In genomic region chr19:1411255-1412191, GRCh38 we compare ENCODE assay signal across 9 cellular contexts. TPM values are rescaled to one million over a fixed set of nuclear protein-coding genes. Genes with fewer than 3 reads are reported as not detected.
DNase-seq lines count a peak whose midpoint lies in the region; ATAC-seq and TF ChIP-seq lines count a peak whose summit lies in the region.
"Had no signal": no experiment of that assay in that cellular context is flagged by ENCODE, and none has a peak within 500 bp of the region (broad histone marks: within the 10 kb centered on the region; RNA-seq: fewer than 3 reads in every experiment).

No MANE protein-coding gene starts in this region.

- H3K79me2 ChIP-seq in PC-9 (ENCODE audit: low read depth): peaks cover 77% of the 10 kb centered on the region

- no peaks in the 10 kb centered on the region for H3K9me2 ChIP-seq in PC-9 (ENCODE audit: insufficient read depth)

- H3K27ac ChIP-seq in cardiac muscle cell: peak overlapping the region; percentile 50
- peak overlapping the region; percentile 89 to 98 (median 94) for H3K27ac ChIP-seq in gastrocnemius medialis
- H3K27ac ChIP-seq in PC-9: no peak overlapping the region

- H3K36me3 Mint-ChIP-seq in activated naive CD4-positive, alpha-beta T cell treated with anti-CD3 and anti-CD28 coated beads, Interleukin-2, amount 10 ng/mL, durations not matched to agents 7 days and 5 days: peaks cover 27% of the 10 kb centered on the region

- no peaks in the 10 kb centered on the region for H3K27me3 ChIP-seq in cardiac muscle cell
- H3K27me3 ChIP-seq in gastrocnemius medialis: no peaks in the 10 kb centered on the region
- no peaks in the 10 kb centered on the region for H3K27me3 ChIP-seq in PC-9 (ENCODE audit: insufficient read depth, low read depth)

- POLR2A ChIA-PET in PC-9 (lab: Charles Lee; ENCODE audit: unreplicated experiment): no interaction called here

- TF ChIP-seq CTCF in cardiac muscle cell (IDR thresholded peaks at IDR 0.05; ENCODE audit: low read depth, low read length): no peak
- no peak for TF ChIP-seq CTCF in gastrocnemius medialis (IDR thresholded peaks at IDR 0.05 in 4 of 5, conservative IDR thresholded peaks at IDR 0.05 in 1 of 5)
- TF ChIP-seq CTCF in PC-9 (conservative IDR thresholded peaks at IDR 0.05): no peak

- no peak overlapping the region for H3K4me2 ChIP-seq in PC-9

- H3K27me3 Mint-ChIP-seq in activated naive CD4-positive, alpha-beta T cell treated with anti-CD3 and anti-CD28 coated beads, Interleukin-2, amount 10 ng/mL, durations not matched to agents 7 days and 5 days: no peaks in the 10 kb centered on the region

- peaks cover 34% of the 10 kb centered on the region for H3F3A ChIP-seq in PC-9 (ENCODE audit: insufficient read depth, low read depth)

- H3K4me1 ChIP-seq in cardiac muscle cell (ENCODE audit: low read depth): peaks cover 29% of the 10 kb centered on the region
- peaks cover 73 to 76% of the 10 kb centered on the region in 2 donors for H3K4me1 ChIP-seq in gastrocnemius medialis
- H3K4me1 ChIP-seq in PC-9 (replicated peaks; ENCODE audit: insufficient read depth): peaks cover 48% of the 10 kb centered on the region

- TF ChIP-seq POLR2A in gastrocnemius medialis (IDR thresholded peaks at IDR 0.05): peak; percentile 52 to 56

- H4K20me1 ChIP-seq in PC-9 (ENCODE audit: insufficient read depth): peaks cover 62% of the 10 kb centered on the region

- no TSS peak for BruUV-seq in PC-9 (replicated peaks; lab: Mats Ljungman, UMichigan)

- no peak overlapping the region for H3K4me3 ChIP-seq in cardiac muscle cell
- H3K4me3 ChIP-seq in gastrocnemius medialis: peak overlapping the region in 1 of 4 donors; percentile 1
- no peak overlapping the region for H3K4me3 ChIP-seq in PC-9

- H3K9me3 Mint-ChIP-seq in activated naive CD4-positive, alpha-beta T cell treated with anti-CD3 and anti-CD28 coated beads, Interleukin-2, amount 10 ng/mL, durations not matched to agents 7 days and 5 days: no peaks in the 10 kb centered on the region

- DNase-seq in GM04504 (ENCODE audit: low read depth) (peak; percentile 24), cardiac muscle cell (ENCODE audit: low read depth in 1 of 2, low spot score in 1 of 2) (peak in 1 of 2 donors; percentile 31), gastrocnemius medialis (peak; percentile 77 to 80), DMS79 treated with DMSO at 0.1 percent for 48 hours (lab: John Stamatoyannopoulos, UW) (no peak), PC-9 (no peak)
- DNase-seq in activated naive CD4-positive, alpha-beta T cell treated with anti-CD3 and anti-CD28 coated beads, Interleukin-2, amount 10 ng/mL, durations not matched to agents 7 days and 5 days: peak; percentile 43
- DNase-seq: activated CD8-positive, alpha-beta memory T cell treated with anti-CD3 and anti-CD28 coated beads, Interleukin-2, amount 50 U/mL, for 4 hours had no signal

- H3K4me1 Mint-ChIP-seq in activated naive CD4-positive, alpha-beta T cell treated with anti-CD3 and anti-CD28 coated beads, Interleukin-2, amount 10 ng/mL, durations not matched to agents 7 days and 5 days: peaks cover 63% of the 10 kb centered on the region

- H3K27ac Mint-ChIP-seq in activated naive CD4-positive, alpha-beta T cell treated with anti-CD3 and anti-CD28 coated beads, Interleukin-2, amount 10 ng/mL, durations not matched to agents 7 days and 5 days: peak overlapping the region; percentile 83

- H3K4me3 Mint-ChIP-seq in activated naive CD4-positive, alpha-beta T cell treated with anti-CD3 and anti-CD28 coated beads, Interleukin-2, amount 10 ng/mL, durations not matched to agents 7 days and 5 days: no peak overlapping the region

- in situ Hi-C loops in gastrocnemius medialis (cut with MboI; ENCODE audit: low sequenced_read_pairs in 4 of 4): no loop called here

- ATAC-seq in gastrocnemius medialis (peak; percentile 28 to 44), GM21390 (IDR thresholded peaks at IDR 0.05; ENCODE audit: unreplicated experiment) (no peak), HG03571 (IDR thresholded peaks at IDR 0.05; ENCODE audit: unreplicated experiment) (no peak)

- H3K9me3 ChIP-seq in cardiac muscle cell (ENCODE audit: low read depth) (no peaks in the 10 kb centered on the region), gastrocnemius medialis (no peaks in the 10 kb centered on the region), PC-9 (ENCODE audit: insufficient read depth, low read depth) (no peaks in the 10 kb centered on the region)

- H3K36me3 ChIP-seq in cardiac muscle cell: no peaks in the 10 kb centered on the region
- H3K36me3 ChIP-seq in gastrocnemius medialis: no peaks in the 10 kb centered on the region
- H3K36me3 ChIP-seq in PC-9 (ENCODE audit: low read depth): no peaks in the 10 kb centered on the region

- CTCF ChIA-PET in activated naive CD4-positive, alpha-beta T cell treated with anti-CD3 and anti-CD28 coated beads, Interleukin-2, amount 10 ng/mL, durations not matched to agents 7 days and 5 days (lab: Charles Lee): no interaction called here
- CTCF ChIA-PET in PC-9 (lab: Charles Lee): no interaction called here

- H2AFZ ChIP-seq in PC-9: no peak overlapping the region

- intact Hi-C loops in gastrocnemius medialis (cut with DNase I; ENCODE audit: low total_unique reads) (loop anchor here (10.0 kb wide), 1 partner anchor 653 kb away; no protein-coding TSS in a partner anchor), PC-9 (cut with micrococcal nuclease; ENCODE audit: unreplicated experiment) (no loop called here)

RNA-seq across cellular contexts. Expression of gene DAZAP1, which starts 4.1 kb away (rescaled TPM):
- total RNA-seq in cardiac muscle cell: 103 and 112 TPM in 2 replicates
- polyA plus RNA-seq in cardiac muscle cell: 41.8 and 43.0 TPM in 2 replicates
- total RNA-seq in gastrocnemius medialis: 10 to 100 TPM; 53.7 to 74.1 (median 63.4) TPM
- total RNA-seq in PC-9 (2021): 122 and 144 TPM in 2 replicates

RNA-seq across cellular contexts. Expression of gene GAMT, which starts 10.2 kb away (rescaled TPM):
- total RNA-seq in cardiac muscle cell (197 and 231 TPM in 2 replicates), gastrocnemius medialis (100 to 1,000 TPM; 269 to 421 (median 373) TPM), PC-9 (2021) (27.3 and 30.9 TPM in 2 replicates)
- polyA plus RNA-seq in cardiac muscle cell: 180 and 231 TPM in 2 replicates

RNA-seq across cellular contexts. Expression of gene RPS15, which starts 26.7 kb away (rescaled TPM):
- total RNA-seq in cardiac muscle cell (3,563 and 6,817 TPM in 2 replicates), gastrocnemius medialis (1,000 to 10,000 TPM; 2,323 to 3,835 (median 2,607) TPM), PC-9 (2021) (967 and 1,004 TPM in 2 replicates)
- 1,008 and 1,129 TPM in 2 replicates for polyA plus RNA-seq in cardiac muscle cell

RNA-seq across cellular contexts. Expression of gene NDUFS7, which starts 27.8 kb away (rescaled TPM):
- total RNA-seq in cardiac muscle cell (264 and 266 TPM in 2 replicates), gastrocnemius medialis (100 to 1,000 TPM; 259 to 497 (median 377) TPM), PC-9 (2021) (67.5 and 83.5 TPM in 2 replicates)
- 455 and 472 TPM in 2 replicates for polyA plus RNA-seq in cardiac muscle cell

RNA-seq across cellular contexts. Expression of gene APC2, which starts 38.4 kb away (rescaled TPM):
- total RNA-seq in cardiac muscle cell (0.42 and 1.3 TPM in 2 replicates), gastrocnemius medialis (under 1 TPM in 1 of 4 donors, not detected in 3; 0.04 TPM), PC-9 (2021) (1.6 and 2.7 TPM in 2 replicates)
- polyA plus RNA-seq in cardiac muscle cell: 0.27 and 0.94 TPM in 2 replicates

Comparison
In these comparisons a context has a peak if more than half of its experiments do, and no peak if none do; other contexts are left out.
1. DNase-seq: peak in GM04504 (single experiment), activated naive CD4-positive, alpha-beta T cell treated with anti-CD3 and anti-CD28 coated beads, Interleukin-2, amount 10 ng/mL, durations not matched to agents 7 days and 5 days (single experiment) and gastrocnemius medialis (2 of 2); none in DMS79 treated with DMSO at 0.1 percent for 48 hours (single experiment) and PC-9 (0 of 2).
2. ATAC-seq: peak in gastrocnemius medialis (2 of 2); none in GM21390 (single experiment) and HG03571 (single experiment).